8 cellular contexts compared by ENCODE assay signal in genomic region chr11:77471520-77472234, GRCh38. TPM values are rescaled to one million over a fixed set of nuclear protein-coding genes. Genes with fewer than 3 reads are reported as not detected.
DNase-seq lines count a peak whose midpoint lies in the region; ATAC-seq lines count a peak whose summit lies in the region.

No MANE protein-coding gene starts in this region.

- peaks cover 6% of the 10 kb centered on the region for H3K4me1 ChIP-seq in adipocyte (ENCODE audit: control insufficient read depth, insufficient read depth, low read length)
- peaks cover 44% of the 10 kb centered on the region for H3K4me1 ChIP-seq in mucosa of stomach (ENCODE audit: control insufficient read depth, insufficient read depth, low read length)

- H3K4me3 ChIP-seq in adipocyte (ENCODE audit: low read length): no peak overlapping the region
- peak overlapping the region; percentile 52 for H3K4me3 ChIP-seq in mucosa of stomach (ENCODE audit: low read length)

- ATAC-seq in GM18907 (IDR thresholded peaks at IDR 0.05; ENCODE audit: unreplicated experiment): no peak

- intact Hi-C loops in posterior vena cava (cut with DNase I): no loop called here

- H3K9me3 ChIP-seq in adipocyte (ENCODE audit: control insufficient read depth, low read length): no peaks in the 10 kb centered on the region
- H3K9me3 ChIP-seq in mucosa of stomach (ENCODE audit: control insufficient read depth, low read length): no peaks in the 10 kb centered on the region

- H3K27me3 ChIP-seq in adipocyte (replicated peaks; ENCODE audit: control insufficient read depth, insufficient read depth, low read length): no peaks in the 10 kb centered on the region
- H3K27me3 ChIP-seq in mucosa of stomach (ENCODE audit: control insufficient read depth, insufficient read depth, low read length): no peaks in the 10 kb centered on the region

- no peak overlapping the region for H3K9ac ChIP-seq in adipocyte (ENCODE audit: low read length)
- peak overlapping the region; percentile 96 for H3K9ac ChIP-seq in mucosa of stomach (ENCODE audit: low read length)

- DNase-seq in NCI-H2081 (lab: John Stamatoyannopoulos, UW): peak; percentile 3 to 22
- no peak for DNase-seq in NCI-H2081 treated with DMSO at 0.1 percent for 48 hours (lab: John Stamatoyannopoulos, UW)
- peak; percentile 7 for DNase-seq in NCI-H1694 treated with DMSO at 0.1 percent for 48 hours (lab: John Stamatoyannopoulos, UW)
- peak; percentile 8 for DNase-seq in adipocyte (ENCODE audit: low read depth)
- no peak for DNase-seq in posterior vena cava (ENCODE audit: low spot score)
- DNase-seq in effector CD4-positive, alpha-beta T cell: no peak

- H3K36me3 ChIP-seq in adipocyte (ENCODE audit: control insufficient read depth, insufficient read depth, low read length, severe bottlenecking) (no peaks in the 10 kb centered on the region), mucosa of stomach (ENCODE audit: control insufficient read depth, insufficient read depth, low read length) (no peaks in the 10 kb centered on the region)

RNA-seq across cellular contexts. Expression of gene PAK1, which starts 2.2 kb away (rescaled TPM):
- total RNA-seq in posterior vena cava: 10 to 100 TPM; 31.0 to 31.9 TPM

Comparison
In these comparisons a context has a peak if more than half of its experiments do, and no peak if none do; other contexts are left out.
1. DNase-seq: peak in NCI-H2081 (2 of 2), NCI-H1694 treated with DMSO at 0.1 percent for 48 hours (single experiment) and adipocyte (single experiment); none in NCI-H2081 treated with DMSO at 0.1 percent for 48 hours (single experiment), posterior vena cava (single experiment) and effector CD4-positive, alpha-beta T cell (single experiment).